14 cellular contexts compared by ENCODE assay signal in genomic region chr10:79268717-79269116, GRCh38.
DNase-seq lines count a peak whose midpoint lies in the region; ATAC-seq and TF ChIP-seq lines count a peak whose summit lies in the region.
"Had no signal": no experiment of that assay in that cellular context is flagged by ENCODE, and none has a peak within 500 bp of the region (broad histone marks: within the 10 kb centered on the region; RNA-seq: fewer than 3 reads in every experiment).

No MANE protein-coding gene starts in this region.

- H3K79me2 ChIP-seq in fibroblast of lung (ENCODE audit: control insufficient read depth, insufficient read depth, low read length), result peaks cover 37% of the 10 kb centered on the region

- H3K4me1 ChIP-seq in fibroblast of lung (ENCODE audit: control insufficient read depth, extremely low read depth, insufficient read depth, low read length), result peaks cover 59% of the 10 kb centered on the region
- H3K4me1 ChIP-seq in stomach, result peaks cover 80 to 100% (median 93%) of the 10 kb centered on the region in 4 donors

- H3K9me3 ChIP-seq in fibroblast of lung (ENCODE audit: control insufficient read depth, insufficient read depth, low read depth, low read length) (no peaks in the 10 kb centered on the region), stomach (no peaks in the 10 kb centered on the region)
- H3K9me3 ChIP-seq: SJSA1 had no signal

- 62 to 81% (median 69%) methylated on average over 7 of the region's 7 CpGs for WGBS in stomach, 5 donors

- no peak for ATAC-seq in HG03460 (IDR thresholded peaks at IDR 0.05; ENCODE audit: unreplicated experiment)

- no peak overlapping the region for H2AFZ ChIP-seq in fibroblast of lung (ENCODE audit: low read length)

- intact Hi-C loops in stomach (cut with DNase I; ENCODE audit: low total_unique reads), result no loop called here

- H3K4me3 ChIP-seq in fibroblast of lung (replicated peaks in 1 of 4; ENCODE audit: control extremely low read depth in 1 of 4, insufficient read depth in 1 of 4, low read depth in 3 of 4, low read length in 4 of 4), result no peak overlapping the region
- no peak overlapping the region for H3K4me3 ChIP-seq in skin epidermis
- H3K4me3 ChIP-seq in stomach, result no peak overlapping the region
- H3K4me3 ChIP-seq: SJSA1 had no signal

- DNase-seq in EH (ENCODE audit: low read depth) (peak; percentile 49), RWPE1 (ENCODE audit: low spot score) (no peak), fibroblast of lung (ENCODE audit: low read depth in 2 of 2) (no peak), pons (ENCODE audit: low spot score) (no peak), stomach (no peak), AG08395 (ENCODE audit: low spot score) (no peak)
- DNase-seq: activated CD4-positive, alpha-beta T cell treated with anti-CD3 and anti-CD28 coated beads for 4 hours; activated naive CD4-positive, alpha-beta T cell; NCI-H146; NCI-H748 treated with DMSO at 0.1 percent for 48 hours; small intestine had no signal

- H3K9ac ChIP-seq in fibroblast of lung (ENCODE audit: insufficient read depth, low read length), result no peak overlapping the region

- H3K4me2 ChIP-seq in fibroblast of lung (ENCODE audit: extremely low read depth, insufficient read depth, low read length), result peak overlapping the region; percentile 4

- POLR2A ChIA-PET in RWPE1 (lab: Yijun Ruan, JAX; ENCODE audit: low non-redundant PET), result no interaction called here

- CTCF ChIA-PET in RWPE1 (lab: Yijun Ruan, JAX), result no interaction called here

- H3K27me3 ChIP-seq in fibroblast of lung (ENCODE audit: control insufficient read depth, insufficient read depth, low read length) (no peaks in the 10 kb centered on the region), stomach (no peaks in the 10 kb centered on the region)
- H3K27me3 ChIP-seq: SJSA1 had no signal

- H3K36me3 ChIP-seq in fibroblast of lung (ENCODE audit: control insufficient read depth, insufficient read depth, low read length) (peaks cover 12% of the 10 kb centered on the region), stomach (peaks cover 4 to 54% (median 14%) of the 10 kb centered on the region in 4 donors)

- H3K27ac ChIP-seq in RWPE1 (peak overlapping the region; percentile 58), fibroblast of lung (ENCODE audit: insufficient read depth, low read length) (peak overlapping the region; percentile 92), skin epidermis (peak overlapping the region in 12 of 21 experiments; percentile 39 to 91 (median 83)), stomach (peak overlapping the region in 2 of 5 donors; percentile 88 to 89)
- H3K27ac ChIP-seq: SJSA1 had no signal

- TF ChIP-seq CTCF in RWPE1 (conservative IDR thresholded peaks at IDR 0.05; ENCODE audit: low read depth) (no peak), fibroblast of lung (conservative IDR thresholded peaks at IDR 0.05 in 1 of 2, IDR thresholded peaks at IDR 0.05 in 1 of 2; ENCODE audit: low read depth in 1 of 2, low read length in 2 of 2) (no peak), stomach (IDR thresholded peaks at IDR 0.05) (no peak)

- TF ChIP-seq POLR2A in stomach (IDR thresholded peaks at IDR 0.05), result no peak

- no peak for TF ChIP-seq EP300 in stomach (IDR thresholded peaks at IDR 0.05)

- no peaks in the 10 kb centered on the region for H4K20me1 ChIP-seq in fibroblast of lung (ENCODE audit: control insufficient read depth, extremely low read depth, insufficient read depth, low read length)
